8 cellular contexts compared by ENCODE assay signal in genomic region chr17:73179387-73179786, GRCh38. TPM values are rescaled to one million over a fixed set of nuclear protein-coding genes. Genes with fewer than 3 reads are reported as not detected.
"Had no signal": no experiment of that assay in that cellular context is flagged by ENCODE, and none has a peak within 500 bp of the region (broad histone marks: within the 10 kb centered on the region; RNA-seq: fewer than 3 reads in every experiment).

No MANE protein-coding gene starts in this region.

- H3K4me2 ChIP-seq: GM23338 had no signal

- H3K4me3 Mint-ChIP-seq: GM23338, H9 had no signal

- H2AFZ ChIP-seq: GM23338 had no signal

- ATAC-seq: GM23338, K562 had no signal

- DNase-seq: H9, HCEC 1CT had no signal

- H3K27ac Mint-ChIP-seq: GM23338 had no signal

- FAIRE-seq: H1, H54, HTR-8/SVneo, K562 had no signal

- H3K4me1 Mint-ChIP-seq: GM23338, H9 had no signal

- H3K9me3 Mint-ChIP-seq: GM23338, H9 had no signal

- H3K4me3 ChIP-seq: GM23338, K562 had no signal

RNA-seq across cellular contexts. Expression of gene SSTR2, which starts 14.6 kb away (rescaled TPM):
- total RNA-seq: HT-29, K562 had no signal
